ENCODE assay signal across 8 cellular contexts in the genomic region with DNA sequence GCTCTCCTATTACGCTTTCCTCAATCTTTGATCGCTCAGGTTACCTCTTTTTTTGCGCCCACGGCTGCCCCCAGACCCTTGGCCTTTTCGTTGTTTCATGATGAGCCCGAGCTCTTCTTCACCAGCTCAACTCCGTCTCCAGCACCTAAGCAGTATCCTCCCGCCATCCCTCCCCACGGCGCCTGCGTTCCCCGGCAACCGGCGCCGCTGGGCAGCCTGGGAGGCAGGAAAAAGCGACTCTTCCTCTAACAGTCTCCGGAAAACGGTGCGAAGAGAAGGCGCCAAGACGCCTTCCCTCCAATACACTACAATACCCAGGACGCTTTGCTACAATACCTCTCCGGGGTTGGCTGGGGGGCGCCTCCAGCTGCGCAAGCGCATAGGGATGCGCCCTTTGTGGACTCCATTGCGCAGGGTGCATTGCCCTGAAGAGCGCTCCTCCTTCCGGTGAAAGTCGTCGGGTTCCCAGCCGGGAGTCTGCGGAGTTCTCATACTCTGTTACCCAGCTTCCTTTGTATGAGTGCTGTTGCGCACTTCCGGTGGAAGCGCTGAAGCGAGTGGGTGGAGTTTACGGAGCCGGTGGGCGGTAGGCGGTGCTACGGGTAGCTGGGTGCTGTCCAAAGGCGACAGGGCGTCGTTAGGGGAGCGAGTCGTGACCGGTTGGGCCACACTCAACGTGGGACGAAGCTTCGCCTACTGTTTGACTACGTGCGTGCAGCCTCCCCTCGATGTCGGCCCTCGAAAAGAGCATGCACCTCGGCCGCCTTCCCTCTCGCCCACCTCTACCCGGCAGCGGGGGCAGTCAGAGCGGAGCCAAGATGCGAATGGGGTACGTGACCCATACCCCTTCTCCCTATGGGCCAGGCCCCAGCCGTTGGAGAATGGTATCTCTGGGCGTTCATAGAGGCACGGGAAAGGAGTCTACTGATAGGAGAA. TPM values are rescaled to one million over a fixed set of nuclear protein-coding genes. Genes with fewer than 3 reads are reported as not detected.
DNase-seq lines count a peak whose midpoint lies in the region; ATAC-seq and TF ChIP-seq lines count a peak whose summit lies in the region.

A gene with protein sequence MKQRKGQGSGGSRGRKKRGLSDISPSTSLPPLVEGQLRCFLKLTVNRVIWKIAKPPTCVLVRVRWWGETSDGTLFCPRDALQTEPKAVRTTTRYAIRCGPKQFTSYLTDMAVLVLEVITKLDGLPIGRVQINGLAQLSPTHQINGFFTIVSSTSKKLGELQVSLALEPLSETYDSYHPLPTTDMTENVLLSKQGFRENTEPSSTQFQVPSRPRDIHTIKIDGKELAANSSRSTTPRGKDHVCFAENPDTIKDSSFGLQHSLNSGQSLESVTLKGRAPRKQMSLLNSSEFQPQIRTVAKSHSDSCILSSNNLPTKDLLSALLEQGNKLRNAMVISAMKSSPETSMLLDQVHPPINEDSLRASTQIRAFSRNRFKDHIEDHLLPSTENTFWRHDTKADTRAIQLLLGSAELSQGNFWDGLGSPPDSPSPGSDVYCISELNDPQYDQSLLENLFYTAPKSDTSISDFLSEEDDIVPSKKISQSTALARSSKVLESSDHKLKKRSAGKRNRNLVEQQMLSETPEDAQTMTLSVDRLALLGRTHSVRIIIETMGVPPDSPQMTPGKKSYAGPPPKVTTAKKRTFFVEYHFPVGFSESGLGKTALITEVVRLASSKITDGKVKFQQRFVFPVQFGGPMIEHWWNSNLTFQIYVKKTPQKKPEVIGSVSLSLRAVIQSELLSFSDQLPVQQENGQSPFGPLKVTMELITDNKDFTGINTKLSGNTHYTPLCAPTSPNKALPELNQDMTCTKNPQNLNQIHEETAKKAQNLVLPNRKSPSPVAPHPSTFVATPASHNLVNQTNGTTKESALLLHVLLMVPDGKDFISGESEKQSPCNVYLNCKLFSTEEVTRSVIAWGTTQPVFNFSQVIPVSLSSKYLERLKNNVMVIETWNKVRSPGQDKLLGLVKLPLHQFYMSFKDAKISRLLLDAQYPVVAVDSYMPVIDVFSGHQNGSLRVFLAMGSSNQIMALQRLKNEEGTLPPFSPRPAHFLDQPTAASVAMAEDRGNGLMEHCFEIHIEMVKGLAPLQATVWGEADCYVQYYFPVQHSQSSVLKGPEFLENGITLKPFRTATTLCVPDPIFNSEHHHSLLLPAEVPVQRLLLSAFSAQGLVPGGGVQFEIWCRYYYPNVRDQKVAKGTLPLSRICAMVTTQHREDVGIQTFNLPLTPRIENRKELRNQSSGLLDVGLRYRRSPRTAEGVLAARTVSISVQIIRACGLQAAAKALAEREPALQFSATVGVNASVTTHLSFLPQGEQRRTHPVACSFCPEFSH (N-terminal part only) (minus strand): TSS at position 309 of the 936 bp plus-strand sequence. CDS start 210 bp downstream, at position 99.
A gene with protein sequence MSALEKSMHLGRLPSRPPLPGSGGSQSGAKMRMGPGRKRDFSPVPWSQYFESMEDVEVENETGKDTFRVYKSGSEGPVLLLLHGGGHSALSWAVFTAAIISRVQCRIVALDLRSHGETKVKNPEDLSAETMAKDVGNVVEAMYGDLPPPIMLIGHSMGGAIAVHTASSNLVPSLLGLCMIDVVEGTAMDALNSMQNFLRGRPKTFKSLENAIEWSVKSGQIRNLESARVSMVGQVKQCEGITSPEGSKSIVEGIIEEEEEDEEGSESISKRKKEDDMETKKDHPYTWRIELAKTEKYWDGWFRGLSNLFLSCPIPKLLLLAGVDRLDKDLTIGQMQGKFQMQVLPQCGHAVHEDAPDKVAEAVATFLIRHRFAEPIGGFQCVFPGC (plus strand): TSS at position 596 of the 936 bp plus-strand sequence. CDS start 133 bp downstream, at position 729.

- peaks cover 6% of the 10 kb centered on the region for H3K36me3 ChIP-seq in mucosa of descending colon (ENCODE audit: low read depth)

- peak; percentile 90 for ATAC-seq in GM21619 (IDR thresholded peaks at IDR 0.05; ENCODE audit: unreplicated experiment)
- peak; percentile 96 for ATAC-seq in mucosa of descending colon

- TF ChIP-seq CTCF in epithelial cell of proximal tubule (conservative IDR thresholded peaks at IDR 0.05; ENCODE audit: low read depth, low read length) (peak; percentile 32), mucosa of descending colon (IDR thresholded peaks at IDR 0.05) (no peak)

- no peaks in the 10 kb centered on the region for H3K9me3 ChIP-seq in mucosa of descending colon

- H3K4me1 ChIP-seq in mucosa of descending colon (ENCODE audit: low read depth) = peaks cover 25% of the 10 kb centered on the region

- intact Hi-C loops in mucosa of descending colon (cut with DNase I, micrococcal nuclease) = no loop called here

- DNase-seq in DMS53 (lab: John Stamatoyannopoulos, UW) = peak; percentile 100
- DNase-seq in Jurkat, Clone E6-1 (ENCODE audit: low read depth, low spot score) = peak; percentile 99
- DNase-seq in OCI-M2 (lab: John Stamatoyannopoulos, UW; ENCODE audit: unreplicated experiment) = peak; percentile 82
- peak; percentile 96 for DNase-seq in activated T-cell treated with anti-CD3 and anti-CD28 coated beads for 4 hours
- peak; percentile 96 for DNase-seq in epithelial cell of proximal tubule (ENCODE audit: low read depth)
- DNase-seq in mucosa of descending colon = peak; percentile 98 to 99 (median 98)
- DNase-seq in stimulated activated CD8-positive, alpha-beta memory T cell treated with anti-CD3 and anti-CD28 coated beads, Interleukin-4, amount 100 ng/mL, for 24 hours (ENCODE audit: low read depth) = peak; percentile 95

- peak within 1 kb of the TSS; percentile 97 for H3K4me3 ChIP-seq in Jurkat, Clone E6-1 (ENCODE audit: low read length)
- H3K4me3 ChIP-seq in epithelial cell of proximal tubule (ENCODE audit: low read depth, low read length) = peak within 1 kb of the TSS; percentile 72
- H3K4me3 ChIP-seq in mucosa of descending colon = peak within 1 kb of the TSS; percentile 52

RNA-seq across cellular contexts. Expression of the first gene that starts in this region (rescaled TPM):
- 23.6 TPM for polyA plus RNA-seq in Jurkat, Clone E6-1 (2012; ENCODE audit: insufficient read depth, insufficient read length)
- 15.1 and 24.6 TPM in 2 replicates for total RNA-seq in epithelial cell of proximal tubule
- total RNA-seq in mucosa of descending colon = 10 to 100 TPM; 22.3 to 37.2 (median 32.1) TPM

RNA-seq across cellular contexts. Expression of the second gene that starts in this region (rescaled TPM):
- polyA plus RNA-seq in Jurkat, Clone E6-1 (2012; ENCODE audit: insufficient read depth, insufficient read length) = 62.8 TPM
- 46.8 and 79.5 TPM in 2 replicates for total RNA-seq in epithelial cell of proximal tubule
- 10 to 100 TPM; 22.3 to 36.0 (median 26.3) TPM for total RNA-seq in mucosa of descending colon

Comparison
In these comparisons a context has a peak if more than half of its experiments do, and no peak if none do; other contexts are left out.
1. Peak in every context shown above with its lines: DNase-seq, ATAC-seq and H3K4me3 ChIP-seq.